Comparison of ENCODE assay signal across 18 cellular contexts in genomic region chr1:14320518-14320917, GRCh38.
DNase-seq lines count a peak whose midpoint lies in the region; ATAC-seq and TF ChIP-seq lines count a peak whose summit lies in the region.
"Had no signal": no experiment of that assay in that cellular context is flagged by ENCODE, and none has a peak within 500 bp of the region (broad histone marks: within the 10 kb centered on the region; RNA-seq: fewer than 3 reads in every experiment).

No MANE protein-coding gene starts in this region.

- H3K27ac Mint-ChIP-seq in MCF 10A (ENCODE audit: low read depth, unreplicated experiment), result peak overlapping the region; percentile 83
- H3K27ac Mint-ChIP-seq: B cell; stimulated activated effector memory CD8-positive, alpha-beta T cell treated with anti-CD3 and anti-CD28 coated beads, Interleukin-12 subunit alpha, Interleukin-12 subunit beta, amount 100 ng/mL, for 72 hours had no signal

- H3K9me3 Mint-ChIP-seq in MCF 10A (ENCODE audit: unreplicated experiment), result no peaks in the 10 kb centered on the region
- H3K9me3 Mint-ChIP-seq: stimulated activated effector memory CD8-positive, alpha-beta T cell treated with anti-CD3 and anti-CD28 coated beads, Interleukin-12 subunit alpha, Interleukin-12 subunit beta, amount 100 ng/mL, for 72 hours had no signal

- peaks cover 17% of the 10 kb centered on the region for H3K4me1 Mint-ChIP-seq in MCF 10A (ENCODE audit: insufficient read depth, unreplicated experiment)
- H3K4me1 Mint-ChIP-seq: B cell; stimulated activated effector memory CD8-positive, alpha-beta T cell treated with anti-CD3 and anti-CD28 coated beads, Interleukin-12 subunit alpha, Interleukin-12 subunit beta, amount 100 ng/mL, for 72 hours had no signal

- TF ChIP-seq POLR2A in breast epithelium (IDR thresholded peaks at IDR 0.05) (no peak), body of pancreas (IDR thresholded peaks at IDR 0.05) (no peak)

- DNase-seq in MCF 10A (ENCODE audit: unreplicated experiment) (peak; percentile 90), breast epithelium (ENCODE audit: low spot score in 2 of 2) (no peak), NCI-H748 (lab: John Stamatoyannopoulos, UW; ENCODE audit: unreplicated experiment) (peak; percentile 86), epithelial cell of esophagus (ENCODE audit: low read depth) (peak; percentile 17), stromal cell of bone marrow (ENCODE audit: low read depth) (peak; percentile 53), mucosa of descending colon (no peak), body of pancreas (no peak)
- DNase-seq: activated CD4-positive, alpha-beta T cell treated with anti-CD3 and anti-CD28 coated beads for 1 hour; activated gamma-delta T cell; EL; heart right ventricle; Karpas-422; lower lobe of right lung; NCI-H446 had no signal

- H3K27me3 ChIP-seq in breast epithelium, result no peaks in the 10 kb centered on the region
- H3K27me3 ChIP-seq in body of pancreas, result no peaks in the 10 kb centered on the region

- CTCF ChIA-PET in MCF 10A (lab: Yijun Ruan, JAX), result interaction anchor here (1.1 kb wide), 1 partner anchor 16 kb away, joined by 3 read pairs; no protein-coding TSS in a partner anchor

- POLR2A ChIA-PET in MCF 10A (lab: Yijun Ruan, JAX), result interaction anchor here (0.7 to 1.9 kb wide), 8 partner anchors 10 to 280 kb away, joined by 3 to 7 read pairs (median 4); no protein-coding TSS in a partner anchor

- H3K27me3 Mint-ChIP-seq in MCF 10A (ENCODE audit: insufficient read depth, unreplicated experiment), result no peaks in the 10 kb centered on the region

- TF ChIP-seq CTCF in MCF 10A (IDR thresholded peaks at IDR 0.05; ENCODE audit: unreplicated experiment) (no peak), breast epithelium (IDR thresholded peaks at IDR 0.05) (no peak), epithelial cell of esophagus (IDR thresholded peaks at IDR 0.05; ENCODE audit: insufficient read depth, low read depth, low read length, missing control alignments) (no peak), mucosa of descending colon (IDR thresholded peaks at IDR 0.05) (no peak), body of pancreas (IDR thresholded peaks at IDR 0.05) (no peak)

- no peaks in the 10 kb centered on the region for H3K9me3 ChIP-seq in breast epithelium
- no peaks in the 10 kb centered on the region for H3K9me3 ChIP-seq in mucosa of descending colon
- no peaks in the 10 kb centered on the region for H3K9me3 ChIP-seq in body of pancreas
- H3K9me3 ChIP-seq: lower lobe of right lung had no signal

- no peak overlapping the region for H3K27ac ChIP-seq in breast epithelium
- no peak overlapping the region for H3K27ac ChIP-seq in body of pancreas
- H3K27ac ChIP-seq: heart right ventricle, lower lobe of right lung, SK-N-MC had no signal

- H3K4me1 ChIP-seq in breast epithelium, result no peaks in the 10 kb centered on the region
- H3K4me1 ChIP-seq in mucosa of descending colon (ENCODE audit: low read depth), result peaks cover 4% of the 10 kb centered on the region
- H3K4me1 ChIP-seq in body of pancreas, result no peaks in the 10 kb centered on the region
- H3K4me1 ChIP-seq: heart right ventricle, lower lobe of right lung had no signal

- peaks cover 6% of the 10 kb centered on the region for H3K36me3 Mint-ChIP-seq in MCF 10A (ENCODE audit: insufficient read depth, unreplicated experiment)
- H3K36me3 Mint-ChIP-seq: stimulated activated effector memory CD8-positive, alpha-beta T cell treated with anti-CD3 and anti-CD28 coated beads, Interleukin-12 subunit alpha, Interleukin-12 subunit beta, amount 100 ng/mL, for 72 hours had no signal

- H3K4me3 ChIP-seq in breast epithelium (no peak overlapping the region), epithelial cell of esophagus (ENCODE audit: low read length) (no peak overlapping the region), mucosa of descending colon (no peak overlapping the region), body of pancreas (no peak overlapping the region)
- H3K4me3 ChIP-seq: heart right ventricle, lower lobe of right lung, SK-N-MC had no signal

- BruUV-seq in MCF 10A (replicated peaks; lab: Mats Ljungman, UMichigan), result no TSS peak

- intact Hi-C loops in MCF 10A (cut with micrococcal nuclease), result no loop called here
- intact Hi-C loops in breast epithelium (cut with DNase I; ENCODE audit: low total_unique reads), result no loop called here
- intact Hi-C loops in mucosa of descending colon (cut with DNase I, micrococcal nuclease), result no loop called here
- intact Hi-C loops in body of pancreas (cut with DNase I), result no loop called here

- ATAC-seq in GM21529 (IDR thresholded peaks at IDR 0.05; ENCODE audit: unreplicated experiment) (no peak), mucosa of descending colon (no peak), body of pancreas (no peak)
- ATAC-seq: heart right ventricle; lower lobe of right lung; stimulated activated effector memory CD8-positive, alpha-beta T cell treated with anti-CD3 and anti-CD28 coated beads, Interleukin-12 subunit alpha, Interleukin-12 subunit beta, amount 100 ng/mL, for 72 hours had no signal

- 47 to 56% methylated on average over 2 of the region's 2 CpGs for WGBS in body of pancreas, 2 donors

- H3K36me3 ChIP-seq in breast epithelium, result no peaks in the 10 kb centered on the region
- no peaks in the 10 kb centered on the region for H3K36me3 ChIP-seq in mucosa of descending colon (ENCODE audit: low read depth)
- no peaks in the 10 kb centered on the region for H3K36me3 ChIP-seq in body of pancreas (replicated peaks in 1 of 2; ENCODE audit: insufficient read depth in 1 of 2, low read depth in 2 of 2)
- H3K36me3 ChIP-seq: heart right ventricle, lower lobe of right lung had no signal

- no peak overlapping the region for H3K4me3 Mint-ChIP-seq in MCF 10A (ENCODE audit: unreplicated experiment)
- H3K4me3 Mint-ChIP-seq: B cell; stimulated activated effector memory CD8-positive, alpha-beta T cell treated with anti-CD3 and anti-CD28 coated beads, Interleukin-12 subunit alpha, Interleukin-12 subunit beta, amount 100 ng/mL, for 72 hours had no signal

Comparison
In these comparisons a context has a peak if more than half of its experiments do, and no peak if none do; other contexts are left out.
1. DNase-seq: peak in MCF 10A (single experiment), NCI-H748 (single experiment), epithelial cell of esophagus (single experiment) and stromal cell of bone marrow (single experiment); none in breast epithelium (0 of 2), mucosa of descending colon (0 of 3) and body of pancreas (0 of 4).